ENCODE assay signal across 20 cellular contexts in genomic region chr2:195594248-195594647, GRCh38.
A peak's percentile ranks its signal among the peaks of the same experiment; 100 is the strongest.
DNase-seq lines count a peak whose midpoint lies in the region; ATAC-seq and TF ChIP-seq lines count a peak whose summit lies in the region.
"Had no signal": no experiment of that assay in that cellular context is flagged by ENCODE, and none has a peak within 500 bp of the region (broad histone marks: within the 10 kb centered on the region; RNA-seq: fewer than 3 reads in every experiment).

No MANE protein-coding gene starts in this region.

- TF ChIP-seq CTCF in colonic mucosa (IDR thresholded peaks at IDR 0.05): no peak
- TF ChIP-seq CTCF in H9 (conservative IDR thresholded peaks at IDR 0.05): no peak

- no peaks in the 10 kb centered on the region for H3K36me3 ChIP-seq in colonic mucosa
- H3K36me3 ChIP-seq: breast epithelium, esophagus squamous epithelium, neutrophil had no signal

- no peak overlapping the region for H3K4me3 ChIP-seq in colonic mucosa
- H3K4me3 ChIP-seq: breast epithelium, esophagus squamous epithelium had no signal

- H3K27ac Mint-ChIP-seq in memory B cell (no peak overlapping the region), H9 (0 out of 7 replicates have a peak overlapping the region, but pooled peaks of 1 of the 3 experiments have one; percentile 49)

- H3K4me3 Mint-ChIP-seq in memory B cell (no peak overlapping the region), H9 (no peak overlapping the region)

- H2BK5ac ChIP-seq in H9 (ENCODE audit: insufficient read length, low read length): no peak overlapping the region

- H4K8ac ChIP-seq in H9 (replicated peaks; ENCODE audit: insufficient read length, low read depth, low read length): no peak overlapping the region

- H2BK15ac ChIP-seq in H9 (ENCODE audit: low read depth, low read length): no peak overlapping the region

- H3K4me2 ChIP-seq in H9 (ENCODE audit: insufficient read depth, insufficient read length, low read length): no peak overlapping the region

- no peaks in the 10 kb centered on the region for H4K20me1 ChIP-seq in H9 (ENCODE audit: control insufficient read depth, insufficient read depth, insufficient read length)

- no peak overlapping the region for H2AFZ ChIP-seq in H9 (ENCODE audit: low read length)

- H3K36me3 Mint-ChIP-seq in memory B cell (peaks cover 10% of the 10 kb centered on the region), H9 (ENCODE audit: insufficient read depth in 1 of 3, low read depth in 3 of 3) (peaks cover 0 to 8% (median 7%) of the 10 kb centered on the region in 3 experiments; a peak in 4 of 7 replicates)

- no peaks in the 10 kb centered on the region for H3K27me3 ChIP-seq in colonic mucosa
- no peaks in the 10 kb centered on the region for H3K27me3 ChIP-seq in H9 (ENCODE audit: insufficient read depth, low read length)
- H3K27me3 ChIP-seq: breast epithelium, esophagus squamous epithelium, neutrophil had no signal

- H2BK120ac ChIP-seq in H9 (ENCODE audit: low read depth, low read length, poor library complexity, severe bottlenecking): no peak overlapping the region

- H3K14ac ChIP-seq in H9 (ENCODE audit: insufficient read depth, low read length): no peak overlapping the region

- no peak overlapping the region for H4K5ac ChIP-seq in H9 (ENCODE audit: insufficient read length, low read depth, low read length)

- peaks cover 5% of the 10 kb centered on the region for H3K9me3 Mint-ChIP-seq in memory B cell
- no peaks in the 10 kb centered on the region for H3K9me3 Mint-ChIP-seq in H9

- H3K79me1 ChIP-seq in H9 (ENCODE audit: insufficient read depth, low read depth, low read length, poor library complexity, severe bottlenecking): no peaks in the 10 kb centered on the region

- no peak overlapping the region for H2BK20ac ChIP-seq in H9 (ENCODE audit: low read depth, low read length, poor library complexity, severe bottlenecking)

- H4K91ac ChIP-seq in H9 (ENCODE audit: insufficient read length, low read depth, low read length): no peak overlapping the region

- no peak overlapping the region for H3K27ac ChIP-seq in colonic mucosa
- no peak overlapping the region for H3K27ac ChIP-seq in H9 (ENCODE audit: insufficient read length, low read depth, low read length)
- H3K27ac ChIP-seq: breast epithelium, C4-2B, esophagus squamous epithelium, neutrophil, RWPE1 had no signal

- no peak overlapping the region for H2BK12ac ChIP-seq in H9 (ENCODE audit: insufficient read length, low read depth, low read length)

- H3K27me3 Mint-ChIP-seq in memory B cell (no peaks in the 10 kb centered on the region), H9 (ENCODE audit: low read depth) (no peaks in the 10 kb centered on the region)

- peak; percentile 8 for DNase-seq in HuH-7 (ENCODE audit: low spot score)
- no peak for DNase-seq in memory B cell (ENCODE audit: low spot score in 2 of 2)
- DNase-seq in NCI-H2227 treated with DMSO at 0.1 percent for 48 hours (lab: John Stamatoyannopoulos, UW): no peak
- DNase-seq in colonic mucosa: no peak
- no peak for DNase-seq in H9
- DNase-seq: activated CD4-positive, CD25-positive, alpha-beta regulatory T cell; activated CD8-positive, alpha-beta memory T cell treated with anti-CD3 and anti-CD28 coated beads, Interleukin-2, amount 50 U/mL, for 4 hours; activated naive CD4-positive, alpha-beta T cell treated with anti-CD3 and anti-CD28 coated beads, Interleukin-2, amount 50 U/mL, for 16 hours; esophagus squamous epithelium; head of caudate nucleus; KBM-7; mesenchymal stem cell; NCI-H2171 treated with DMSO at 0.1 percent for 48 hours had no signal

- no peak overlapping the region for H3K18ac ChIP-seq in H9 (ENCODE audit: insufficient read length, low read depth, low read length)

- H3T11ph ChIP-seq in H9 (ENCODE audit: low read length): no peak overlapping the region

- WGBS in H9 (ENCODE audit: extremely low coverage, insufficient read length, low lambda C conversion rate): no CpG with 5 or more reads among the region's 3 CpGs

- peaks cover 1% of the 10 kb centered on the region; the same call in 1 of the 2 replicates for H3K79me2 ChIP-seq in H9 (ENCODE audit: insufficient read depth, low read length)

- ATAC-seq in GM18520 (IDR thresholded peaks at IDR 0.05; ENCODE audit: unreplicated experiment) (peak; percentile 63), GM21619 (IDR thresholded peaks at IDR 0.05; ENCODE audit: unreplicated experiment) (peak; percentile 48), memory B cell (ENCODE audit: low read depth) (peak; percentile 56)
- ATAC-seq: sciatic nerve had no signal

- H3K4me1 ChIP-seq in colonic mucosa (no peaks in the 10 kb centered on the region), H9 (ENCODE audit: insufficient read depth, low read length) (peaks cover 7% of the 10 kb centered on the region)
- H3K4me1 ChIP-seq: esophagus squamous epithelium had no signal

- no peak overlapping the region for H3K23ac ChIP-seq in H9 (ENCODE audit: insufficient read length, low read depth, low read length)

- H3K9ac ChIP-seq in colonic mucosa (ENCODE audit: low read depth in 2 of 2, low read length in 2 of 2) (no peak overlapping the region), H9 (ENCODE audit: extremely low read depth, insufficient read length, low read length) (no peak overlapping the region)

- H3K56ac ChIP-seq in H9 (ENCODE audit: insufficient read length, low read depth, low read length): no peak overlapping the region

- H3K9me3 ChIP-seq in colonic mucosa: no peaks in the 10 kb centered on the region
- no peaks in the 10 kb centered on the region for H3K9me3 ChIP-seq in H9 (ENCODE audit: control insufficient read depth, low read depth, low read length)
- H3K9me3 ChIP-seq: breast epithelium, esophagus squamous epithelium, neutrophil had no signal

- H3K23me2 ChIP-seq in H9 (ENCODE audit: insufficient read length, low read depth, low read length, poor library complexity, severe bottlenecking): no peaks in the 10 kb centered on the region

- intact Hi-C loops in colonic mucosa (cut with DNase I): no loop called here

- no peak overlapping the region for H3K4ac ChIP-seq in H9 (ENCODE audit: low read depth, low read length)

- no peak overlapping the region for H2AK5ac ChIP-seq in H9 (ENCODE audit: insufficient read length, low read length)

- H3K4me1 Mint-ChIP-seq in memory B cell (peaks cover 29% of the 10 kb centered on the region), H9 (peaks cover 47 to 51% of the 10 kb centered on the region in 2 experiments)
